In the genomic region with DNA sequence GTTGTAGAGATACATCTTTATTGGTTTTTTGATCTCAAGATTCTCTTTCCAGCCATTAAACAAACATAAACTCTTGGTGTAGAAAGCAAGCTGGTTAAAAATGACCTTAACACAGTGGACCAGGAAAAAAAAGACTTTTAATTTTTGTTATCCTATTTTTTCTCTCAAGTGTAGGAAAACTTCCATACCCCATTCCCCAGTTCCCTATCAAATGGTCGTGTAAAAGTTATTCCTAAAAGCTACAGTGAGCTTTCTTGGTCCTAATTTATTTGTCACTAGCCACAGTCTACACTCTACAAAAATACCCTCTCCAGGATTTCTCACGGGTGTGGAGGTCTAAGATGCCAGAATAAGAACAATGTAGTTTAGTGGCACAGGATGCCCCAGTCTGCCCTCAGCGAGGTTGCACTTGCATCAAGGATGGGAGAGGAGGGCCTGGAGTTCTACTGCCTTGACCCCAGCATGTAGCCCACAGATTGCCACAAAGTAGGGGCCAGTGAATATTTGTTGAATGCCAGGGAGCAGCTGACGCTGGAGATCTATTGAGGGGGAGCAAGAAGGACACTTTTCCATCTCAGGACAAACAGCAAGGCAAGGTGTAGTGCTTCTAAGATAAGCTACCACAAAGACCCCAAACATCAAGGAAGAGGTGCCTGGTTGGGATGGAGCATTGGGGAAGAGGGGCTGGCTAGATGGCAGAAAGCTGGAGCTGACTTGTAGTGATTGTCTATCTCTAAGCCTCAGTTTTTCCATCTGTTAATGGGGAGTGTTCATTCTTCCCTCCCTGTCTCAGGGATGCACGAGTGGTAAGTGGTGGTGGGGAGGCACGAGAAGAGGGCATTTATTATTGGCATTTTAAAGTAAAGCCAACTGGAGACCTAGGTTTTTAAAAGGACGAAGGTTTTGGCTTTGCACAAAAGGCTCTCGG, we compare ENCODE assay signal across 1 cellular context.
A peak's percentile ranks its signal among the peaks of the same experiment; 100 is the strongest.
TF ChIP-seq lines count a peak whose summit lies in the region.

No MANE protein-coding gene starts in this region.

TF ChIP-seq in K562, 482 proteins besides CTCF, POLR2A, EP300 and RAD21 (continues in another document):
- no peak for TF ChIP-seq SAP30 (IDR thresholded peaks at IDR 0.05; ENCODE audit: borderline replicate concordance, insufficient read depth, low read depth, low read length, poor library complexity, severe bottlenecking)
- TF ChIP-seq KAT8 (IDR thresholded peaks at IDR 0.05; ENCODE audit: low read depth), result no peak
- TF ChIP-seq ZNF3 (CRISPR knock-in tag; IDR thresholded peaks at IDR 0.05), result peak; percentile 22; the same call in 1 of the 2 replicates
- TF ChIP-seq SREBF2 (CRISPR knock-in tag; IDR thresholded peaks at IDR 0.05), result no peak
- no peak for TF ChIP-seq ZNF551 (CRISPR knock-in tag; IDR thresholded peaks at IDR 0.05)
- TF ChIP-seq ZNF740 (CRISPR knock-in tag; IDR thresholded peaks at IDR 0.05), result no peak
- TF ChIP-seq ZNF740 (tag; IDR thresholded peaks at IDR 0.05), result 0 out of 4 replicates have a peak, but pooled peaks of 1 of the 2 experiments have one; percentile 13
- no peak for TF ChIP-seq KLF1 (tag; IDR thresholded peaks at IDR 0.05)
- TF ChIP-seq TFAP4 (CRISPR knock-in tag; IDR thresholded peaks at IDR 0.05; ENCODE audit: borderline replicate concordance), result 0 out of 2 replicates have a peak, but pooled peaks have one; percentile 19
- no peak for TF ChIP-seq ZNF586 (CRISPR knock-in tag; conservative IDR thresholded peaks at IDR 0.05)
- peak; percentile 91 for TF ChIP-seq RBM25 (IDR thresholded peaks at IDR 0.05; ENCODE audit: low read depth, low read length, severe bottlenecking)
- TF ChIP-seq ZNF143 (CRISPR knock-in tag; IDR thresholded peaks at IDR 0.05), result no peak
- peak; percentile 95 for TF ChIP-seq HDAC2 (IDR thresholded peaks at IDR 0.05)
- TF ChIP-seq CBX3 (IDR thresholded peaks at IDR 0.05; ENCODE audit: borderline replicate concordance in 1 of 2, low read length in 2 of 2), result peak in 1 of 2 experiments; percentile 49; a peak in 2 of 3 replicates
- no peak for TF ChIP-seq STAT5A (IDR thresholded peaks at IDR 0.05; ENCODE audit: borderline replicate concordance, low read length)
- 0 out of 2 replicates have a peak, but pooled peaks have one; percentile 4 for TF ChIP-seq CREB3L1 (IDR thresholded peaks at IDR 0.05; ENCODE audit: borderline replicate concordance, low read depth)
- peak; percentile 59 for TF ChIP-seq PHF20 (IDR thresholded peaks at IDR 0.05; ENCODE audit: partially characterized antibody)
- no peak for TF ChIP-seq ZNF695 (CRISPR knock-in tag; IDR thresholded peaks at IDR 0.05)
- no peak for TF ChIP-seq MBD2 (IDR thresholded peaks at IDR 0.05; ENCODE audit: borderline replicate concordance, low read depth)
- no peak for TF ChIP-seq NR2C2 (CRISPR knock-in tag; IDR thresholded peaks at IDR 0.05)
- TF ChIP-seq NR2C2 (tag; IDR thresholded peaks at IDR 0.05), result 0 out of 2 replicates have a peak, but pooled peaks have one; percentile 3
- TF ChIP-seq, protein P1, sequence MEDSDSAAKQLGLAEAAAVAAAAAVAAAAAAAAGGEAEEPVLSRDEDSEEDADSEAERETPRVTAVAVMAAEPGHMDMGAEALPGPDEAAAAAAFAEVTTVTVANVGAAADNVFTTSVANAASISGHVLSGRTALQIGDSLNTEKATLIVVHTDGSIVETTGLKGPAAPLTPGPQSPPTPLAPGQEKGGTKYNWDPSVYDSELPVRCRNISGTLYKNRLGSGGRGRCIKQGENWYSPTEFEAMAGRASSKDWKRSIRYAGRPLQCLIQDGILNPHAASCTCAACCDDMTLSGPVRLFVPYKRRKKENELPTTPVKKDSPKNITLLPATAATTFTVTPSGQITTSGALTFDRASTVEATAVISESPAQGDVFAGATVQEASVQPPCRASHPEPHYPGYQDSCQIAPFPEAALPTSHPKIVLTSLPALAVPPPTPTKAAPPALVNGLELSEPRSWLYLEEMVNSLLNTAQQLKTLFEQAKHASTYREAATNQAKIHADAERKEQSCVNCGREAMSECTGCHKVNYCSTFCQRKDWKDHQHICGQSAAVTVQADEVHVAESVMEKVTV (CRISPR knock-in tag; IDR thresholded peaks at IDR 0.05), result 0 out of 2 replicates have a peak, but pooled peaks have one; percentile 12
- TF ChIP-seq HDGF (IDR thresholded peaks at IDR 0.05), result 0 out of 2 replicates have a peak, but pooled peaks have one; percentile 24
- 0 out of 2 replicates have a peak, but pooled peaks have one; percentile 12 for TF ChIP-seq MYC (IDR thresholded peaks at IDR 0.05; ENCODE audit: low read depth, low read length)
- no peak for TF ChIP-seq MYC (CRISPR knock-in tag; IDR thresholded peaks at IDR 0.05; ENCODE audit: borderline replicate concordance, low read depth)
- no peak for TF ChIP-seq HNRNPLL (IDR thresholded peaks at IDR 0.05; ENCODE audit: low read depth, low read length, poor library complexity, severe bottlenecking)
- no peak; the same call in 1 of the 2 replicates for TF ChIP-seq KAT7 (CRISPR knock-in tag; IDR thresholded peaks at IDR 0.05; ENCODE audit: borderline replicate concordance)
- TF ChIP-seq BHLHE40 (IDR thresholded peaks at IDR 0.05; ENCODE audit: low read length), result no peak
- no peak for TF ChIP-seq NCOA2 (IDR thresholded peaks at IDR 0.05; ENCODE audit: partially characterized antibody in 2 of 2)
- TF ChIP-seq, protein P2, sequence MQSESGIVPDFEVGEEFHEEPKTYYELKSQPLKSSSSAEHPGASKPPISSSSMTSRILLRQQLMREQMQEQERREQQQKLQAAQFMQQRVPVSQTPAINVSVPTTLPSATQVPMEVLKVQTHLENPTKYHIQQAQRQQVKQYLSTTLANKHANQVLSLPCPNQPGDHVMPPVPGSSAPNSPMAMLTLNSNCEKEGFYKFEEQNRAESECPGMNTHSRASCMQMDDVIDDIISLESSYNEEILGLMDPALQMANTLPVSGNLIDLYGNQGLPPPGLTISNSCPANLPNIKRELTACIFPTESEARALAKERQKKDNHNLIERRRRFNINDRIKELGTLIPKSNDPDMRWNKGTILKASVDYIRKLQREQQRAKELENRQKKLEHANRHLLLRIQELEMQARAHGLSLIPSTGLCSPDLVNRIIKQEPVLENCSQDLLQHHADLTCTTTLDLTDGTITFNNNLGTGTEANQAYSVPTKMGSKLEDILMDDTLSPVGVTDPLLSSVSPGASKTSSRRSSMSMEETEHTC (IDR thresholded peaks at IDR 0.05), result no peak
- TF ChIP-seq POLR2H (tag; IDR thresholded peaks at IDR 0.05; ENCODE audit: low read depth), result no peak
- peak; percentile 49; the same call in 1 of the 2 replicates for TF ChIP-seq ARID4B (CRISPR knock-in tag; IDR thresholded peaks at IDR 0.05)
- no peak for TF ChIP-seq THRAP3 (IDR thresholded peaks at IDR 0.05; ENCODE audit: borderline replicate concordance)
- no peak for TF ChIP-seq TAF9B (IDR thresholded peaks at IDR 0.05; ENCODE audit: partially characterized antibody)
- no peak for TF ChIP-seq BCL6 (CRISPR knock-in tag; IDR thresholded peaks at IDR 0.05)
- no peak for TF ChIP-seq SMARCE1 (IDR thresholded peaks at IDR 0.05)
- no peak for TF ChIP-seq TCF15 (CRISPR knock-in tag; IDR thresholded peaks at IDR 0.05)
- TF ChIP-seq, protein P3, sequence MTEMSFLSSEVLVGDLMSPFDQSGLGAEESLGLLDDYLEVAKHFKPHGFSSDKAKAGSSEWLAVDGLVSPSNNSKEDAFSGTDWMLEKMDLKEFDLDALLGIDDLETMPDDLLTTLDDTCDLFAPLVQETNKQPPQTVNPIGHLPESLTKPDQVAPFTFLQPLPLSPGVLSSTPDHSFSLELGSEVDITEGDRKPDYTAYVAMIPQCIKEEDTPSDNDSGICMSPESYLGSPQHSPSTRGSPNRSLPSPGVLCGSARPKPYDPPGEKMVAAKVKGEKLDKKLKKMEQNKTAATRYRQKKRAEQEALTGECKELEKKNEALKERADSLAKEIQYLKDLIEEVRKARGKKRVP (CRISPR knock-in tag; IDR thresholded peaks at IDR 0.05), result 0 out of 2 replicates have a peak, but pooled peaks have one; percentile 5
- TF ChIP-seq HNRNPUL1 (IDR thresholded peaks at IDR 0.05; ENCODE audit: low read length), result no peak
- no peak for TF ChIP-seq MTA1 (IDR thresholded peaks at IDR 0.05; ENCODE audit: borderline replicate concordance)
- no peak for TF ChIP-seq RBM22 (IDR thresholded peaks at IDR 0.05; ENCODE audit: low read depth, low read length, poor library complexity, severe bottlenecking)
- TF ChIP-seq, protein P4, sequence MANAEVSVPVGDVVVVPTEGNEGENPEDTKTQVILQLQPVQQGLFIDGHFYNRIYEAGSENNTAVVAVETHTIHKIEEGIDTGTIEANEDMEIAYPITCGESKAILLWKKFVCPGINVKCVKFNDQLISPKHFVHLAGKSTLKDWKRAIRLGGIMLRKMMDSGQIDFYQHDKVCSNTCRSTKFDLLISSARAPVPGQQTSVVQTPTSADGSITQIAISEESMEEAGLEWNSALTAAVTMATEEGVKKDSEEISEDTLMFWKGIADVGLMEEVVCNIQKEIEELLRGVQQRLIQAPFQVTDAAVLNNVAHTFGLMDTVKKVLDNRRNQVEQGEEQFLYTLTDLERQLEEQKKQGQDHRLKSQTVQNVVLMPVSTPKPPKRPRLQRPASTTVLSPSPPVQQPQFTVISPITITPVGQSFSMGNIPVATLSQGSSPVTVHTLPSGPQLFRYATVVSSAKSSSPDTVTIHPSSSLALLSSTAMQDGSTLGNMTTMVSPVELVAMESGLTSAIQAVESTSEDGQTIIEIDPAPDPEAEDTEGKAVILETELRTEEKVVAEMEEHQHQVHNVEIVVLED (CRISPR knock-in tag; IDR thresholded peaks at IDR 0.05), result no peak
- TF ChIP-seq NFE2L1 (tag; IDR thresholded peaks at IDR 0.05; ENCODE audit: borderline replicate concordance, low read depth), result 0 out of 2 replicates have a peak, but pooled peaks have one; percentile 1
- no peak for TF ChIP-seq BRF1 (IDR thresholded peaks at IDR 0.05; ENCODE audit: borderline replicate concordance, extremely low read depth, insufficient read length)
- peak; percentile 19; the same call in 1 of the 2 replicates for TF ChIP-seq BACH1 (tag; IDR thresholded peaks at IDR 0.05)
- no peak for TF ChIP-seq RBM39 (optimal IDR thresholded peaks at IDR 0.05; ENCODE audit: low read depth, low read length)
- TF ChIP-seq POLR3A (IDR thresholded peaks at IDR 0.05; ENCODE audit: borderline replicate concordance, extremely low read depth, insufficient read depth, insufficient read length), result no peak
- no peak for TF ChIP-seq SRSF7 (optimal IDR thresholded peaks at IDR 0.05; ENCODE audit: low read depth, low read length)
- no peak for TF ChIP-seq DDX20 (tag; IDR thresholded peaks at IDR 0.05; ENCODE audit: low read depth)
